Comparison of ENCODE assay signal across 12 cellular contexts in genomic region chr16:81618661-81619060, GRCh38.
DNase-seq lines count a peak whose midpoint lies in the region; ATAC-seq and TF ChIP-seq lines count a peak whose summit lies in the region.
"Had no signal": no experiment of that assay in that cellular context is flagged by ENCODE, and none has a peak within 500 bp of the region (broad histone marks: within the 10 kb centered on the region; RNA-seq: fewer than 3 reads in every experiment).

No MANE protein-coding gene starts in this region.

- no peaks in the 10 kb centered on the region for H3K9me3 ChIP-seq in stomach smooth muscle (ENCODE audit: control insufficient read depth in 2 of 2, low read length in 2 of 2)
- H3K9me3 ChIP-seq in right atrium auricular region = no peaks in the 10 kb centered on the region
- H3K9me3 ChIP-seq: colonic mucosa had no signal

- H3K27ac ChIP-seq in stomach smooth muscle (ENCODE audit: low read length) (peak overlapping the region; percentile 31), right atrium auricular region (no peak overlapping the region)
- H3K27ac ChIP-seq: colonic mucosa had no signal

- peaks cover 57% of the 10 kb centered on the region for H3K4me1 ChIP-seq in stomach smooth muscle (ENCODE audit: control insufficient read depth, insufficient read depth, low read length)
- peaks cover 0 to 23% of the 10 kb centered on the region in 2 donors for H3K4me1 ChIP-seq in right atrium auricular region

- H3K9ac ChIP-seq in stomach smooth muscle (ENCODE audit: low read length in 2 of 2) = no peak overlapping the region

- DNase-seq in NCI-H1092 treated with DMSO at 0.1 percent for 48 hours (lab: John Stamatoyannopoulos, UW) (peak; percentile 73), anterior cingulate cortex (lab: John Stamatoyannopoulos, UW) (peak in 38 of 58 donors; percentile 10 to 80 (median 40)), left lobe of liver (ENCODE audit: low spot score) (peak; percentile 60), NCI-H2107 (lab: John Stamatoyannopoulos, UW) (no peak), right atrium auricular region (ENCODE audit: low spot score) (no peak), GM20000 (ENCODE audit: low spot score) (no peak)
- DNase-seq: colonic mucosa, PC-3, right cardiac atrium, SW 1271 had no signal

- peak; percentile 65 for ATAC-seq in left lobe of liver
- ATAC-seq: HCT116, PC-3, right cardiac atrium had no signal

- peaks cover 0 to 7% of the 10 kb centered on the region in 2 donors for H3K36me3 ChIP-seq in stomach smooth muscle (ENCODE audit: control insufficient read depth in 2 of 2, insufficient read depth in 2 of 2, low read length in 2 of 2)
- no peaks in the 10 kb centered on the region for H3K36me3 ChIP-seq in right atrium auricular region

- H3K4me3 ChIP-seq in stomach smooth muscle (ENCODE audit: low read length in 2 of 2) = no peak overlapping the region
- H3K4me3 ChIP-seq in right atrium auricular region = no peak overlapping the region
- H3K4me3 ChIP-seq: colonic mucosa had no signal

- H3K27me3 ChIP-seq in stomach smooth muscle (ENCODE audit: control insufficient read depth in 1 of 2, insufficient read depth in 2 of 2, low read length in 2 of 2) (no peaks in the 10 kb centered on the region), right atrium auricular region (no peaks in the 10 kb centered on the region)
- H3K27me3 ChIP-seq: colonic mucosa had no signal

- TF ChIP-seq CTCF in right atrium auricular region (IDR thresholded peaks at IDR 0.05) = no peak
- no peak for TF ChIP-seq CTCF in GM20000 (IDR thresholded peaks at IDR 0.05; ENCODE audit: extremely low read depth, missing control alignments)

Comparison
In these comparisons a context has a peak if more than half of its experiments do, and no peak if none do; other contexts are left out.
1. DNase-seq: peak in NCI-H1092 treated with DMSO at 0.1 percent for 48 hours (single experiment), anterior cingulate cortex (38 of 58) and left lobe of liver (single experiment); none in NCI-H2107 (single experiment), right atrium auricular region (single experiment) and GM20000 (single experiment).